In genomic region chr10:97708976-97709745, GRCh38 we compare ENCODE assay signal across 8 cellular contexts. TPM values are rescaled to one million over a fixed set of nuclear protein-coding genes. Genes with fewer than 3 reads are reported as not detected.
DNase-seq lines count a peak whose midpoint lies in the region; ATAC-seq and TF ChIP-seq lines count a peak whose summit lies in the region.

No MANE protein-coding gene starts in this region.

- H3K9me3 ChIP-seq in left lung, result no peaks in the 10 kb centered on the region

- TF ChIP-seq CTCF in BJ (IDR thresholded peaks at IDR 0.05; ENCODE audit: insufficient read depth, low read depth, low read length) (peak; percentile 82), left lung (IDR thresholded peaks at IDR 0.05) (peak; percentile 46 to 48)

- POLR2A ChIA-PET in BJ (lab: Charles Lee), result interaction anchor here (0.6 to 1.1 kb wide), 4 partner anchors 18 to 34 kb away, joined by 3 to 4 read pairs (median 3); partner anchors contain the start of gene ZFYVE27

- CTCF ChIA-PET in BJ (lab: Yijun Ruan, JAX), result interaction anchor here (0.6 to 20.3 kb wide), 19 partner anchors 8 to 562 kb away, joined by 3 to 517 read pairs (median 4); partner anchors contain the start of genes AVPI1 and ZFYVE27

- H3K27ac ChIP-seq in cingulate gyrus (ENCODE audit: low read depth, low read length) (peak overlapping the region; percentile 79), left lung (no peak overlapping the region)

- H3K27me3 ChIP-seq in BJ (ENCODE audit: control insufficient read depth, insufficient read depth, low read length) (no peaks in the 10 kb centered on the region), left lung (peaks cover 0 to under 1% of the 10 kb centered on the region in 2 donors)

- DNase-seq in BJ (ENCODE audit: low read depth), result no peak
- DNase-seq in H4 (ENCODE audit: low spot score), result peak; percentile 44
- peak; percentile 71 for DNase-seq in SK-MEL-5 (ENCODE audit: low read depth, low spot score)
- DNase-seq in left lung, result peak in 1 of 2 donors; percentile 68
- peak; percentile 27 to 29 for DNase-seq in stimulated activated CD4-positive, alpha-beta T cell treated with anti-CD3 and anti-CD28 coated beads, Interleukin-4, amount 100 ng/mL, for 48 hours (ENCODE audit: low read depth in 2 of 2)
- no peak for DNase-seq in NK-92 (lab: John Stamatoyannopoulos, UW; ENCODE audit: unreplicated experiment)

- no peak overlapping the region for H3K4me3 ChIP-seq in BJ (ENCODE audit: low read depth, low read length)
- H3K4me3 ChIP-seq in left lung, result no peak overlapping the region

- ATAC-seq in left lung (peak; percentile 23), HG03565 (IDR thresholded peaks at IDR 0.05; ENCODE audit: unreplicated experiment) (no peak)

- H3K36me3 ChIP-seq in BJ (ENCODE audit: control insufficient read depth, insufficient read depth, low read length) (no peaks in the 10 kb centered on the region), left lung (no peaks in the 10 kb centered on the region)

- peaks cover 3 to 32% of the 10 kb centered on the region in 2 donors for H3K4me1 ChIP-seq in left lung

- in situ Hi-C loops in SK-MEL-5 (cut with HindIII; ENCODE audit: low pct_unique_long_range_greater_than_20kb, low sequenced_read_pairs), result no loop called here

- intact Hi-C loops in left lung (cut with DNase I), result no loop called here

RNA-seq across cellular contexts. Expression of gene MARVELD1, which starts 4.4 kb away (rescaled TPM):
- 63.9 and 79.4 TPM in 2 replicates for polyA plus RNA-seq in BJ (2011; rRNA removed)
- polyA minus RNA-seq in BJ (2011; rRNA and poly(A)+ RNA removed), result 39.7 and 44.7 TPM in 2 replicates
- total RNA-seq in H4 (2014; rRNA removed; shearing (Covaris generic)), result 33.4 and 46.1 TPM in 2 replicates
- total RNA-seq in SK-MEL-5 (2014; rRNA removed; shearing (Covaris generic)), result 27.4 and 28.4 TPM in 2 replicates
- polyA plus RNA-seq in SK-MEL-5 (2015; cell fraction: cytosol; rRNA removed), result 65.5 and 84.2 TPM in 2 replicates
- 33.9 and 35.5 TPM in 2 replicates for polyA plus RNA-seq in SK-MEL-5 (2015; cell fraction: nucleus; rRNA removed)
- 10 to 100 TPM; 48.1 to 58.4 TPM for total RNA-seq in left lung

RNA-seq across cellular contexts. Expression of gene AVPI1, which starts 22.1 kb away (rescaled TPM):
- polyA plus RNA-seq in BJ (2011; rRNA removed), result 32.4 and 32.7 TPM in 2 replicates
- 12.8 and 22.2 TPM in 2 replicates for polyA minus RNA-seq in BJ (2011; rRNA and poly(A)+ RNA removed)
- total RNA-seq in H4 (2014; rRNA removed; shearing (Covaris generic)), result 26.8 and 32.1 TPM in 2 replicates
- total RNA-seq in SK-MEL-5 (2014; rRNA removed; shearing (Covaris generic)), result 126 and 133 TPM in 2 replicates
- polyA plus RNA-seq in SK-MEL-5 (2015; cell fraction: cytosol; rRNA removed), result 91.0 and 105 TPM in 2 replicates
- polyA plus RNA-seq in SK-MEL-5 (2015; cell fraction: nucleus; rRNA removed), result 16.6 and 22.6 TPM in 2 replicates
- total RNA-seq in left lung, result 10 to 100 TPM; 15.2 to 19.7 TPM

RNA-seq across cellular contexts. Expression of gene ZFYVE27, which starts 27.8 kb away (rescaled TPM):
- polyA plus RNA-seq in BJ (2011; rRNA removed), result 16.1 and 22.9 TPM in 2 replicates
- polyA minus RNA-seq in BJ (2011; rRNA and poly(A)+ RNA removed), result 9.2 and 13.4 TPM in 2 replicates
- total RNA-seq in H4 (2014; rRNA removed; shearing (Covaris generic)), result 10.2 and 13.1 TPM in 2 replicates
- 27.5 and 27.9 TPM in 2 replicates for total RNA-seq in SK-MEL-5 (2014; rRNA removed; shearing (Covaris generic))
- polyA plus RNA-seq in SK-MEL-5 (2015; cell fraction: cytosol; rRNA removed), result 31.2 and 37.8 TPM in 2 replicates
- polyA plus RNA-seq in SK-MEL-5 (2015; cell fraction: nucleus; rRNA removed), result 103 and 110 TPM in 2 replicates
- 10 to 100 TPM; 20.6 to 23.2 TPM for total RNA-seq in left lung

Comparison
In these comparisons a context has a peak if more than half of its experiments do, and no peak if none do; other contexts are left out.
1. DNase-seq: peak in H4 (single experiment), SK-MEL-5 (single experiment) and stimulated activated CD4-positive, alpha-beta T cell treated with anti-CD3 and anti-CD28 coated beads, Interleukin-4, amount 100 ng/mL, for 48 hours (2 of 2); none in BJ (single experiment) and NK-92 (single experiment).